Comparison of ENCODE assay signal across 8 cellular contexts in the genomic region with DNA sequence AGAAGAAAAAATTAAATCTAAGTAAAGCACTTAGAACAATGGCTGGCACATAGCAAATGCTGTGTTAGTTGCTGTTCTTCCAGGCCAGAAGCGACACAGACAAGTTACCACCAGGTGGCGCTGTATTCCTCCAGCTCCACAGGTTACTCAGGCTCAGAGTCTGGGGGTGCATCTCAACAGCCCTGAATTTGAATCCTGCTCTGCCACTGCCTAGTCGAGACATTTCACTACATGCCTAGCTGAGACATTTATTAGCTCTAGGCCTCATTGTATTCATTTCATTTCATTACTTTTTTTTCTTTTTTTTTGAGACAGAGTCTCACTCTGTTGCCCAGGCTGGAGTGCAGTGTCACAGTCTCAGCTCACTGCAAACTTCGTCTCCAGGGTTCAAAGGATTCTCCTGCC.
DNase-seq lines count a peak whose midpoint lies in the region; ATAC-seq lines count a peak whose summit lies in the region.

No MANE protein-coding gene starts in this region.

- H3K27ac ChIP-seq in caudate nucleus (ENCODE audit: low read depth, low read length) = no peak overlapping the region

- ATAC-seq in GM19395 (IDR thresholded peaks at IDR 0.05; ENCODE audit: unreplicated experiment) = no peak

- DNase-seq in NCI-H1436 (lab: John Stamatoyannopoulos, UW) (peak; percentile 43), NCI-H1436 treated with DMSO at 0.1 percent for 48 hours (lab: John Stamatoyannopoulos, UW) (no peak), NCI-H2171 treated with DMSO at 0.1 percent for 48 hours (lab: John Stamatoyannopoulos, UW) (peak; percentile 50), caudate nucleus (lab: John Stamatoyannopoulos, UW) (peak in 41 of 61 donors; percentile 0 to 72 (median 19)), kidney glomerular epithelial cell (lab: John Stamatoyannopoulos, UW) (peak; percentile 60)
- DNase-seq in activated CD4-positive, CD25-positive, alpha-beta regulatory T cell treated with anti-CD3 and anti-CD28 coated beads, Interleukin-2, amount 50 U/mL, for 16 hours (ENCODE audit: low read depth, low spot score) = peak; percentile 64
- DNase-seq in stimulated activated CD4-positive, alpha-beta T cell treated with anti-CD3 and anti-CD28 coated beads, Interleukin-2, amount 100 ng/mL, for 48 hours = peak; percentile 77 to 78
